In genomic region chr14:39177168-39177545, GRCh38 we compare ENCODE assay signal across 11 cellular contexts. TPM values are rescaled to one million over a fixed set of nuclear protein-coding genes. Genes with fewer than 3 reads are reported as not detected.
DNase-seq lines count a peak whose midpoint lies in the region; ATAC-seq and TF ChIP-seq lines count a peak whose summit lies in the region.
"Had no signal": no experiment of that assay in that cellular context is flagged by ENCODE, and none has a peak within 500 bp of the region (broad histone marks: within the 10 kb centered on the region; RNA-seq: fewer than 3 reads in every experiment).

No MANE protein-coding gene starts in this region.

- peak overlapping the region; percentile 89 for H3K4me3 ChIP-seq in HUES48 (ENCODE audit: low read depth, low read length)
- H3K4me3 ChIP-seq: colonic mucosa had no signal

- CTCF ChIA-PET in CD4-positive, alpha-beta T cell (lab: Charles Lee): no interaction called here

- no peaks in the 10 kb centered on the region for H3K9me3 ChIP-seq in CD4-positive, alpha-beta T cell (ENCODE audit: control insufficient read depth, low read length)
- H3K9me3 ChIP-seq in HUES48 (ENCODE audit: control insufficient read depth, insufficient read depth, low read length): no peaks in the 10 kb centered on the region
- H3K9me3 ChIP-seq: colonic mucosa had no signal

- H3K27me3 Mint-ChIP-seq in CD4-positive, alpha-beta T cell: no peaks in the 10 kb centered on the region
- H3K27me3 Mint-ChIP-seq in activated naive CD8-positive, alpha-beta T cell treated with anti-CD3 and anti-CD28 coated beads, Interleukin-2, amount 10 ng/mL, durations not matched to agents 7 days and 5 days: no peaks in the 10 kb centered on the region
- H3K27me3 Mint-ChIP-seq in naive thymus-derived CD8-positive, alpha-beta T cell: peaks cover 0 to 2% (median 0%) of the 10 kb centered on the region in 5 donors

- peaks cover 6% of the 10 kb centered on the region; the same call in 1 of the 2 replicates for H3K4me1 ChIP-seq in HUES48 (ENCODE audit: control insufficient read depth, insufficient read depth, low read length)
- H3K4me1 ChIP-seq: colonic mucosa had no signal

- ATAC-seq in CD4-positive, alpha-beta T cell (ENCODE audit: poor library complexity): no peak
- ATAC-seq in activated naive CD8-positive, alpha-beta T cell treated with anti-CD3 and anti-CD28 coated beads, Interleukin-2, amount 10 ng/mL, durations not matched to agents 7 days and 5 days (ENCODE audit: low read depth): no peak
- no peak for ATAC-seq in naive thymus-derived CD8-positive, alpha-beta T cell
- no peak for ATAC-seq in HG03520 (IDR thresholded peaks at IDR 0.05; ENCODE audit: unreplicated experiment)
- ATAC-seq in HG02759 (IDR thresholded peaks at IDR 0.05; ENCODE audit: unreplicated experiment): no peak
- no peak for ATAC-seq in HG02840 (IDR thresholded peaks at IDR 0.05; ENCODE audit: low FRiP score, unreplicated experiment)

- peak overlapping the region; percentile 77 for H3K4me3 Mint-ChIP-seq in CD4-positive, alpha-beta T cell
- H3K4me3 Mint-ChIP-seq in activated naive CD8-positive, alpha-beta T cell treated with anti-CD3 and anti-CD28 coated beads, Interleukin-2, amount 10 ng/mL, durations not matched to agents 7 days and 5 days: peak overlapping the region; percentile 68
- H3K4me3 Mint-ChIP-seq in naive thymus-derived CD8-positive, alpha-beta T cell: peak overlapping the region in 7 of 10 donors; percentile 10 to 99 (median 51)

- H3K36me3 ChIP-seq in HUES48 (ENCODE audit: control insufficient read depth, insufficient read depth, low read length): peaks cover 66% of the 10 kb centered on the region

- POLR2A ChIA-PET in CD4-positive, alpha-beta T cell (lab: Charles Lee): interaction anchor here (0.6 to 1.5 kb wide), 2 partner anchors 58 to 90 kb away, joined by 3 to 5 read pairs; no protein-coding TSS in a partner anchor
- POLR2A ChIA-PET in activated naive CD8-positive, alpha-beta T cell treated with anti-CD3 and anti-CD28 coated beads, Interleukin-2, amount 10 ng/mL, durations not matched to agents 7 days and 5 days (lab: Charles Lee): no interaction called here
- POLR2A ChIA-PET in naive thymus-derived CD8-positive, alpha-beta T cell (lab: Charles Lee): interaction anchor here (1.1 kb wide), 1 partner anchor 255 kb away, joined by 3 read pairs; the partner anchor contains the start of gene FBXO33

- H3K9me3 Mint-ChIP-seq in CD4-positive, alpha-beta T cell: no peaks in the 10 kb centered on the region
- no peaks in the 10 kb centered on the region for H3K9me3 Mint-ChIP-seq in activated naive CD8-positive, alpha-beta T cell treated with anti-CD3 and anti-CD28 coated beads, Interleukin-2, amount 10 ng/mL, durations not matched to agents 7 days and 5 days
- H3K9me3 Mint-ChIP-seq in naive thymus-derived CD8-positive, alpha-beta T cell: no peaks in the 10 kb centered on the region

- peaks cover 12% of the 10 kb centered on the region for H3K36me3 Mint-ChIP-seq in CD4-positive, alpha-beta T cell (ENCODE audit: low read depth)
- H3K36me3 Mint-ChIP-seq in activated naive CD8-positive, alpha-beta T cell treated with anti-CD3 and anti-CD28 coated beads, Interleukin-2, amount 10 ng/mL, durations not matched to agents 7 days and 5 days: peaks cover 30% of the 10 kb centered on the region
- peaks cover 11 to 26% (median 11%) of the 10 kb centered on the region in 3 donors for H3K36me3 Mint-ChIP-seq in naive thymus-derived CD8-positive, alpha-beta T cell

- H3K27ac Mint-ChIP-seq in CD4-positive, alpha-beta T cell: peak overlapping the region; percentile 56
- H3K27ac Mint-ChIP-seq in activated naive CD8-positive, alpha-beta T cell treated with anti-CD3 and anti-CD28 coated beads, Interleukin-2, amount 10 ng/mL, durations not matched to agents 7 days and 5 days: peak overlapping the region; percentile 59
- H3K27ac Mint-ChIP-seq in naive thymus-derived CD8-positive, alpha-beta T cell: peak overlapping the region in 9 of 10 donors; percentile 28 to 100 (median 76)

- no peak overlapping the region for H3K9ac ChIP-seq in HUES48 (ENCODE audit: low read depth, low read length)

- H3K4me1 Mint-ChIP-seq in CD4-positive, alpha-beta T cell (ENCODE audit: low read depth): peaks cover 42% of the 10 kb centered on the region
- peaks cover 26% of the 10 kb centered on the region for H3K4me1 Mint-ChIP-seq in activated naive CD8-positive, alpha-beta T cell treated with anti-CD3 and anti-CD28 coated beads, Interleukin-2, amount 10 ng/mL, durations not matched to agents 7 days and 5 days
- peaks cover 14 to 46% (median 34%) of the 10 kb centered on the region in 4 donors for H3K4me1 Mint-ChIP-seq in naive thymus-derived CD8-positive, alpha-beta T cell

- DNase-seq in CD4-positive, alpha-beta T cell: no peak
- DNase-seq in activated naive CD8-positive, alpha-beta T cell treated with anti-CD3 and anti-CD28 coated beads, Interleukin-2, amount 10 ng/mL, durations not matched to agents 7 days and 5 days: no peak
- DNase-seq in naive thymus-derived CD8-positive, alpha-beta T cell: no peak
- DNase-seq in substantia nigra (lab: John Stamatoyannopoulos, UW): no peak
- DNase-seq: activated effector memory CD4-positive, alpha-beta T cell treated with Interleukin-2 at 50 U/mL for 16 hours; colonic mucosa; stimulated activated CD4-positive, alpha-beta T cell treated with anti-CD3 and anti-CD28 coated beads, Interleukin-12 subunit alpha, Interleukin-12 subunit beta, amount 100 ng/mL, for 4 hours had no signal

- intact Hi-C loops in CD4-positive, alpha-beta T cell (cut with DNase I, micrococcal nuclease): loop anchor here in 1 of 2 experiments (5.0 kb wide), 1 partner anchor 255 kb away; the partner anchor contains the start of gene FBXO33

- no peak overlapping the region for H3K27ac ChIP-seq in CD4-positive, alpha-beta T cell (ENCODE audit: low read depth, low read length)
- peak overlapping the region; percentile 95 for H3K27ac ChIP-seq in HUES48 (ENCODE audit: low read depth, low read length)
- no peak overlapping the region for H3K27ac ChIP-seq in substantia nigra (ENCODE audit: low read depth, low read length, poor library complexity, severe bottlenecking)
- H3K27ac ChIP-seq: colonic mucosa had no signal

- H3K27me3 ChIP-seq in CD4-positive, alpha-beta T cell (ENCODE audit: control insufficient read depth, insufficient read depth, low read length): no peaks in the 10 kb centered on the region
- no peaks in the 10 kb centered on the region for H3K27me3 ChIP-seq in HUES48 (ENCODE audit: control insufficient read depth, insufficient read depth, low read length)
- H3K27me3 ChIP-seq: colonic mucosa had no signal

- no peak for TF ChIP-seq CTCF in CD4-positive, alpha-beta T cell (IDR thresholded peaks at IDR 0.05)

RNA-seq across cellular contexts. Expression of gene PNN, which starts 2.1 kb away (rescaled TPM):
- 100 to 1,000 TPM; 110 to 111 TPM for total RNA-seq in CD4-positive, alpha-beta T cell
- 100 to 1,000 TPM; 105 TPM for total RNA-seq in activated naive CD8-positive, alpha-beta T cell treated with anti-CD3 and anti-CD28 coated beads, Interleukin-2, amount 10 ng/mL, durations not matched to agents 7 days and 5 days
- total RNA-seq in naive thymus-derived CD8-positive, alpha-beta T cell: 100 to 1,000 TPM; 114 to 116 TPM
- 10 to 100 TPM; 15.4 to 24.2 (median 18.9) TPM for polyA plus RNA-seq in naive thymus-derived CD8-positive, alpha-beta T cell

RNA-seq across cellular contexts. Expression of gene TRAPPC6B, which starts 7.0 kb away (rescaled TPM):
- 1 to 10 TPM; 7.0 to 8.6 TPM for total RNA-seq in CD4-positive, alpha-beta T cell
- 10 to 100 TPM; 30.9 to 34.3 TPM for total RNA-seq in activated naive CD8-positive, alpha-beta T cell treated with anti-CD3 and anti-CD28 coated beads, Interleukin-2, amount 10 ng/mL, durations not matched to agents 7 days and 5 days
- total RNA-seq in naive thymus-derived CD8-positive, alpha-beta T cell: 10 to 100 TPM; 30.2 to 38.7 TPM
- 10 to 100 TPM; 11.0 to 13.9 (median 12.1) TPM for polyA plus RNA-seq in naive thymus-derived CD8-positive, alpha-beta T cell

RNA-seq across cellular contexts. Expression of gene MIA2, which starts 56.6 kb away (rescaled TPM):
- total RNA-seq in CD4-positive, alpha-beta T cell: 10 to 100 TPM; 21.1 to 24.1 TPM
- 10 to 100 TPM; 23.2 to 24.4 TPM for total RNA-seq in activated naive CD8-positive, alpha-beta T cell treated with anti-CD3 and anti-CD28 coated beads, Interleukin-2, amount 10 ng/mL, durations not matched to agents 7 days and 5 days
- 10 to 100 TPM; 26.0 to 26.1 TPM for total RNA-seq in naive thymus-derived CD8-positive, alpha-beta T cell
- 10 to 100 TPM; 21.5 to 23.1 (median 22.4) TPM for polyA plus RNA-seq in naive thymus-derived CD8-positive, alpha-beta T cell
